8 cellular contexts compared by ENCODE assay signal in the genomic region with DNA sequence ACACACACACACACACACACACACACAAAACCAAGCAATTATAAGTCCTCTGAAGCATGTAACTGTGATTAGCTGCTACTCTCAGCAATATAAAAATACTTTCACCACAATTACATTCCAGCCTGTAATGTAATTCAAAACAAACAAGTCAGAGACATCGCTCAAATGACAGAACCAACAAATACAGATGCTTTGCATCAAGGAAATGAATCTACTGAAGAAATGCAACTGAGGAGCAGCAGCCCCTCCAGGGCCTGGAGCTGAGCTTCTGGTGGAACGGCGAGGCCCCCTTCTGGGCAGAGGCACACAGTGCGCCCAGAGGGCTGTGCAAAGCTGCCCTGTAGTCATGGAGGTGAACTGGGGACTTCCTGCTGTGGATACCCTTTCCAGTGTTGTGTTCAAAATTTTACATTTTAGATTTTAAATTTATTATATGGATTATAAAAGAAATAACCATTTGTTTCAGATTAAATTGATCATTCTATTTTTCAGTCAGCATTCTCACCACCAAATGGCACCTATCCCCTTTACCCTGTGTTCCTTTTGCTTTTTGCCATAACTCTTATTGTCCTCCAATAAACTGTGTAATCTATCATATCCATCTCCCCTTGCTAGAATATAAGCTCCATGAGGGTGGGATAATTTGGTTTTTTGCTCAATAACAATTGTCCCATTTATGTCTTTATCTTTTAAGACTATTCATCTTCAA. TPM values are rescaled to one million over a fixed set of nuclear protein-coding genes. Genes with fewer than 3 reads are reported as not detected.
DNase-seq lines count a peak whose midpoint lies in the region; ATAC-seq and TF ChIP-seq lines count a peak whose summit lies in the region.

No MANE protein-coding gene starts in this region.

- no peaks in the 10 kb centered on the region for H3K27me3 ChIP-seq in right atrium auricular region
- no peaks in the 10 kb centered on the region for H3K27me3 ChIP-seq in sigmoid colon

- H3K4me3 ChIP-seq in NB4 (ENCODE audit: low read depth, low read length), result no peak overlapping the region
- H3K4me3 ChIP-seq in right atrium auricular region, result no peak overlapping the region
- H3K4me3 ChIP-seq in sigmoid colon, result no peak overlapping the region

- TF ChIP-seq POLR2A in NB4 (IDR thresholded peaks at IDR 0.05; ENCODE audit: extremely low read depth, insufficient read length) (no peak), sigmoid colon (IDR thresholded peaks at IDR 0.05) (no peak)

- no peak for TF ChIP-seq EP300 in sigmoid colon (IDR thresholded peaks at IDR 0.05)

- WGBS in sigmoid colon, 2 donors, result 13 to 22% methylated on average over 4 of the region's 4 CpGs

- peak; percentile 100 for ATAC-seq in HG02610 (IDR thresholded peaks at IDR 0.05; ENCODE audit: unreplicated experiment)

- no peaks in the 10 kb centered on the region for H3K36me3 ChIP-seq in right atrium auricular region
- peaks cover 0 to under 1% (median 0%) of the 10 kb centered on the region in 4 donors for H3K36me3 ChIP-seq in sigmoid colon

- intact Hi-C loops in sigmoid colon (cut with DNase I), result loop anchor here (1.0 to 2.0 kb wide), 2 partner anchors 734 to 952 kb away; no protein-coding TSS in a partner anchor

- TF ChIP-seq CTCF in NB4 (IDR thresholded peaks at IDR 0.05; ENCODE audit: low read depth, low read length), result peak; percentile 95
- peak; percentile 82 to 94 for TF ChIP-seq CTCF in right atrium auricular region (IDR thresholded peaks at IDR 0.05)
- peak; percentile 56 to 93 (median 78) for TF ChIP-seq CTCF in sigmoid colon (IDR thresholded peaks at IDR 0.05)

- H3K4me1 ChIP-seq in right atrium auricular region, result no peaks in the 10 kb centered on the region
- no peaks in the 10 kb centered on the region for H3K4me1 ChIP-seq in sigmoid colon

- H3K27ac ChIP-seq in right atrium auricular region, result no peak overlapping the region
- H3K27ac ChIP-seq in sigmoid colon, result no peak overlapping the region

- H3K9me3 ChIP-seq in right atrium auricular region (no peaks in the 10 kb centered on the region), sigmoid colon (no peaks in the 10 kb centered on the region)

- DNase-seq in NCI-H1092 treated with DMSO at 0.1 percent for 48 hours (lab: John Stamatoyannopoulos, UW) (peak; percentile 24), NCI-H1092 (lab: John Stamatoyannopoulos, UW) (no peak), NB4 (ENCODE audit: low read depth) (peak; percentile 77), T-helper 1 cell (peak; percentile 33 to 68 (median 62)), amniotic epithelial cell (ENCODE audit: low read depth) (peak; percentile 80), right atrium auricular region (ENCODE audit: low spot score) (peak; percentile 74), sigmoid colon (peak; percentile 78)

RNA-seq across cellular contexts. Expression of a gene that starts 23.2 kb away (rescaled TPM):
- total RNA-seq in right atrium auricular region, result 1 to 10 TPM; 1.0 to 2.2 TPM
- 1 to 10 TPM; 2.2 to 8.7 (median 2.9) TPM for total RNA-seq in sigmoid colon
- polyA plus RNA-seq in sigmoid colon, result 1 to 10 TPM in 2 of 3 donors, under 1 TPM in 1; 0.60 to 6.0 (median 1.4) TPM

RNA-seq across cellular contexts. Expression of a gene that starts 23.3 kb away (rescaled TPM):
- total RNA-seq in right atrium auricular region, result 10 to 100 TPM in 1 of 2 donors, 1 to 10 TPM in 1; 8.4 to 14.9 TPM
- 10 to 100 TPM; 10.6 to 16.1 (median 12.3) TPM for total RNA-seq in sigmoid colon
- 1 to 10 TPM; 5.1 to 6.5 (median 5.4) TPM for polyA plus RNA-seq in sigmoid colon
